ENCODE assay signal across 8 cellular contexts in the genomic region with DNA sequence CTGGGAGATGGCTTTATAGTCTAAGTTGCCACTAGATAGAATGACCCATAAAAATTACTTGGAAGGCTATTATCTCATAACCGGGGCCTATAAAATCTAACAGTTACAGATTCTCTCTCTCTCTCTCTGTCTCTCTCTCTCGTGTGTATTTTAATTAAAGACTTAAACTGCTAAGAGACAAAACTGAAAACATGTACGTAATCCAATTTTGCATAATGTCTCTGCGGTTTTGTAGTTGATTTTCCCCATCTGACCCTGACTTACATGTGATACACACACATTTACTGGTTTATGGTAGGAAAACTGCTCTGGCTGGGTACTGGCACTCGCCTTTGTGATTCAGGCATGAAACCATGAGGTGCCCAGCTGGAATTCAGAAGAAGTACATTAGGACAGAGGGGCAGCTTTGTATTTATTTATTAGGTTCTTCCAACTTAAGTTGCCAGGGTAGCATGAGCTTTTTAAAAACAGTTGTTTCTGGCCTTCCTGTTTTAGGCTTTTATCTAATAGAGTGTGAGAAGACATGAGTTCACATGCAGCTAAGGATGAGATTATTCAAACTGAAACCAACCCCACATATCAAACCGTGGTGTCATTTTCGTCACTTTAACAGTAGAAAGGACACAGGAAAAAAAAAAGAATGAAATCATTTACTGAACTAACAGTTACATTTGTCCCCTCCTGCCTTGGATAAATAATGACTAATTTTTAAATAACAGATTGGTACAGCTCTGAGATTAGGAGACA.
DNase-seq lines count a peak whose midpoint lies in the region; ATAC-seq and TF ChIP-seq lines count a peak whose summit lies in the region.

No MANE protein-coding gene starts in this region.

- POLR2A ChIA-PET in A673 (lab: Charles Lee; ENCODE audit: low non-redundant PET): no interaction called here

- H3K4me1 Mint-ChIP-seq in type B pancreatic cell (ENCODE audit: unreplicated experiment): peaks cover 25% of the 10 kb centered on the region

- DNase-seq in A673 (ENCODE audit: low spot score) (peak; percentile 54), T-helper 22 cell (ENCODE audit: low read depth) (peak; percentile 38), esophagus squamous epithelium (lab: John Stamatoyannopoulos, UW) (no peak), NCI-H1105 treated with DMSO at 0.1 percent for 48 hours (lab: John Stamatoyannopoulos, UW) (no peak), type B pancreatic cell (ENCODE audit: extremely low spot score, unreplicated experiment) (no peak)
- peak; percentile 24 to 40 for DNase-seq in stimulated activated CD4-positive, alpha-beta T cell treated with anti-CD3 and anti-CD28 coated beads, Interleukin-4, amount 100 ng/mL, for 4 hours

- H3K9me3 Mint-ChIP-seq in type B pancreatic cell: no peaks in the 10 kb centered on the region

- CTCF ChIA-PET in A673 (lab: Charles Lee): interaction anchor here (1.2 kb wide), 1 partner anchor 580 kb away, joined by 3 read pairs; no protein-coding TSS in a partner anchor

- no peak overlapping the region for H3K27ac ChIP-seq in A673 (ENCODE audit: low read depth, low read length, poor library complexity, severe bottlenecking)
- peak overlapping the region in 3 of 4 donors; percentile 29 to 62 (median 54) for H3K27ac ChIP-seq in esophagus squamous epithelium

- TF ChIP-seq CTCF in A673 (conservative IDR thresholded peaks at IDR 0.05; ENCODE audit: low read depth, low read length) (no peak), esophagus squamous epithelium (IDR thresholded peaks at IDR 0.05) (no peak), type B pancreatic cell (conservative IDR thresholded peaks at IDR 0.05) (no peak)

- no peaks in the 10 kb centered on the region for H3K36me3 ChIP-seq in A673 (ENCODE audit: insufficient read depth, low read length, poor library complexity, severe bottlenecking)
- no peaks in the 10 kb centered on the region for H3K36me3 ChIP-seq in esophagus squamous epithelium

- no peak overlapping the region for H3K27ac Mint-ChIP-seq in type B pancreatic cell

- H3K9me3 ChIP-seq in A673 (ENCODE audit: low read depth, low read length, poor library complexity, severe bottlenecking) (no peaks in the 10 kb centered on the region), esophagus squamous epithelium (no peaks in the 10 kb centered on the region)

- WGBS in esophagus squamous epithelium, 2 donors: 42 to 63% methylated on average over 7 of the region's 7 CpGs

- H3K4me1 ChIP-seq in A673 (ENCODE audit: insufficient read depth, low read length, poor library complexity, severe bottlenecking) (peaks cover 15% of the 10 kb centered on the region), esophagus squamous epithelium (peaks cover 11 to 69% (median 11%) of the 10 kb centered on the region in 3 donors)

- ATAC-seq in GM18909 (IDR thresholded peaks at IDR 0.05; ENCODE audit: poor library complexity, unreplicated experiment): peak; percentile 69
- ATAC-seq in HG03064 (IDR thresholded peaks at IDR 0.05; ENCODE audit: low read depth, unreplicated experiment): peak; percentile 64

- no TSS peak for BruUV-seq in A673 (replicated peaks; lab: Mats Ljungman, UMichigan)

- no peaks in the 10 kb centered on the region for H3K27me3 Mint-ChIP-seq in type B pancreatic cell

- H3K36me3 Mint-ChIP-seq in type B pancreatic cell: no peaks in the 10 kb centered on the region

- H3K27me3 ChIP-seq in A673 (replicated peaks; ENCODE audit: insufficient read depth, low read depth, low read length, poor library complexity) (no peaks in the 10 kb centered on the region), esophagus squamous epithelium (no peaks in the 10 kb centered on the region)

- no peak overlapping the region for H3K4me3 ChIP-seq in A673 (ENCODE audit: low read depth, low read length, poor library complexity, severe bottlenecking)
- peak overlapping the region in 1 of 4 donors; percentile 4 for H3K4me3 ChIP-seq in esophagus squamous epithelium

- no peak for TF ChIP-seq POLR2A in esophagus squamous epithelium (IDR thresholded peaks at IDR 0.05)

- intact Hi-C loops in A673 (cut with micrococcal nuclease; ENCODE audit: unreplicated experiment): no loop called here
- intact Hi-C loops in esophagus squamous epithelium (cut with DNase I): no loop called here

- no peak overlapping the region for H3K4me3 Mint-ChIP-seq in type B pancreatic cell

Comparison
In these comparisons a context has a peak if more than half of its experiments do, and no peak if none do; other contexts are left out.
1. DNase-seq: peak in A673 (single experiment), T-helper 22 cell (single experiment) and stimulated activated CD4-positive, alpha-beta T cell treated with anti-CD3 and anti-CD28 coated beads, Interleukin-4, amount 100 ng/mL, for 4 hours (2 of 2); none in esophagus squamous epithelium (single experiment), NCI-H1105 treated with DMSO at 0.1 percent for 48 hours (single experiment) and type B pancreatic cell (single experiment).